In genomic region chr7:45827731-45828130, GRCh38 we compare ENCODE assay signal across 15 cellular contexts. TPM values are rescaled to one million over a fixed set of nuclear protein-coding genes. Genes with fewer than 3 reads are reported as not detected.
"Had no signal": no experiment of that assay in that cellular context is flagged by ENCODE, and none has a peak within 500 bp of the region (broad histone marks: within the 10 kb centered on the region; RNA-seq: fewer than 3 reads in every experiment).

No MANE protein-coding gene starts in this region.

RNA-seq across cellular contexts. Expression of gene CCDC201, which starts 45.2 kb away (rescaled TPM):
- total RNA-seq: activated B cell treated with CpG ODN at 0.5 μM for 24 hours; activated CD4-positive, alpha-beta memory T cell treated with anti-CD3 and anti-CD28 coated beads for 36 hours; activated CD4-positive, alpha-beta memory T cell treated with anti-CD3 and anti-CD28 coated beads, Interleukin-2, amount 10 ng/mL, durations not matched to agents 7 days and 5 days; activated CD4-positive, alpha-beta T cell treated with anti-CD3 and anti-CD28 coated beads for 36 hours; activated CD4-positive, alpha-beta T cell treated with anti-CD3 and anti-CD28 coated beads, Interleukin-2, amount 10 ng/mL, durations not matched to agents 24 days and 14 days; activated CD4-positive, alpha-beta T cell treated with anti-CD3 and anti-CD28 coated beads, Interleukin-2, amount 10 ng/mL, durations not matched to agents 7 days and 5 days; activated CD8-positive, alpha-beta memory T cell treated with anti-CD3 and anti-CD28 coated beads for 36 hours; activated CD8-positive, alpha-beta memory T cell treated with anti-CD3 and anti-CD28 coated beads, Interleukin-2, amount 10 ng/mL, durations not matched to agents 7 days and 5 days; activated CD8-positive, alpha-beta T cell treated with anti-CD3 and anti-CD28 coated beads for 36 hours; activated CD8-positive, alpha-beta T cell treated with anti-CD3 and anti-CD28 coated beads, Interleukin-2, amount 10 ng/mL, durations not matched to agents 7 days and 5 days; T-cell; T-helper 1 cell treated with Interleukin-12 subunit alpha and Interleukin-12 subunit beta and Interleukin-4 antibody, amounts not matched to agents 30 ng/mL and 1 ng/mL, for 36 hours; T-helper 17 cell; T-helper 2 cell treated with Interferon-gamma antibody and Interleukin-4, amounts not matched to agents 100 ng/mL and 5 ng/mL, for 36 hours; WTC11 had no signal
